ENCODE assay signal across 16 cellular contexts in genomic region chr20:1626528-1627192, GRCh38. TPM values are rescaled to one million over a fixed set of nuclear protein-coding genes. Genes with fewer than 3 reads are reported as not detected.
DNase-seq lines count a peak whose midpoint lies in the region; ATAC-seq and TF ChIP-seq lines count a peak whose summit lies in the region.
"Had no signal": no experiment of that assay in that cellular context is flagged by ENCODE, and none has a peak within 500 bp of the region (broad histone marks: within the 10 kb centered on the region; RNA-seq: fewer than 3 reads in every experiment).

No MANE protein-coding gene starts in this region.

- H2AFZ ChIP-seq in smooth muscle cell (ENCODE audit: low read depth), result no peak overlapping the region

- no peaks in the 10 kb centered on the region for H3K27me3 Mint-ChIP-seq in CD8-positive, alpha-beta T cell (ENCODE audit: low read depth)
- no peaks in the 10 kb centered on the region for H3K27me3 Mint-ChIP-seq in activated T-helper 1 cell treated with anti-CD3 and anti-CD28 coated beads, Interleukin-12 subunit alpha, Interleukin-12 subunit beta, Interleukin-2, Interleukin-4 antibody, amounts not matched to agents 30 ng/mL and 10 ng/mL and 1 ng/mL, durations not matched to agents 14 hours and 24 hours and 36 hours (ENCODE audit: insufficient read depth)
- H3K27me3 Mint-ChIP-seq in natural killer cell treated with Interleukin-12 subunit alpha and Interleukin-12 subunit beta and Interleukin-15 and Interleukin-18, amount 100 ng/mL, for 72 hours, result peaks cover 0 to 10% of the 10 kb centered on the region in 2 donors

- POLR2A ChIA-PET in CD8-positive, alpha-beta T cell (lab: Charles Lee), result interaction anchor here (1.0 kb wide), 1 partner anchor 105 kb away, joined by 3 read pairs; no protein-coding TSS in a partner anchor

- no peak overlapping the region for H3K4me3 Mint-ChIP-seq in CD8-positive, alpha-beta T cell
- no peak overlapping the region for H3K4me3 Mint-ChIP-seq in activated T-helper 1 cell treated with anti-CD3 and anti-CD28 coated beads, Interleukin-12 subunit alpha, Interleukin-12 subunit beta, Interleukin-2, Interleukin-4 antibody, amounts not matched to agents 30 ng/mL and 10 ng/mL and 1 ng/mL, durations not matched to agents 14 hours and 24 hours and 36 hours
- no peak overlapping the region for H3K4me3 Mint-ChIP-seq in natural killer cell treated with Interleukin-12 subunit alpha and Interleukin-12 subunit beta and Interleukin-15 and Interleukin-18, amount 100 ng/mL, for 72 hours

- H3K36me3 Mint-ChIP-seq in CD8-positive, alpha-beta T cell, result peaks cover 56% of the 10 kb centered on the region
- peaks cover 46% of the 10 kb centered on the region for H3K36me3 Mint-ChIP-seq in activated T-helper 1 cell treated with anti-CD3 and anti-CD28 coated beads, Interleukin-12 subunit alpha, Interleukin-12 subunit beta, Interleukin-2, Interleukin-4 antibody, amounts not matched to agents 30 ng/mL and 10 ng/mL and 1 ng/mL, durations not matched to agents 14 hours and 24 hours and 36 hours (ENCODE audit: low read depth)
- H3K36me3 Mint-ChIP-seq in natural killer cell treated with Interleukin-12 subunit alpha and Interleukin-12 subunit beta and Interleukin-15 and Interleukin-18, amount 100 ng/mL, for 72 hours, result no peaks in the 10 kb centered on the region

- intact Hi-C loops in CD8-positive, alpha-beta T cell (cut with DNase I, micrococcal nuclease), result no loop called here
- intact Hi-C loops in activated T-helper 1 cell treated with anti-CD3 and anti-CD28 coated beads, Interleukin-12 subunit alpha, Interleukin-12 subunit beta, Interleukin-2, Interleukin-4 antibody, amounts not matched to agents 30 ng/mL and 10 ng/mL and 1 ng/mL, durations not matched to agents 14 hours and 24 hours and 36 hours (cut with micrococcal nuclease), result no loop called here

- H3F3A ChIP-seq in smooth muscle cell (ENCODE audit: low read depth), result no peaks in the 10 kb centered on the region

- DNase-seq in CD1c-positive myeloid dendritic cell (ENCODE audit: extremely low spot score) (peak; percentile 52), left kidney (ENCODE audit: low read depth, low spot score) (peak; percentile 0), suprapubic skin (ENCODE audit: low spot score in 2 of 2) (no peak), smooth muscle cell (lab: John Stamatoyannopoulos, UW; ENCODE audit: unreplicated experiment) (no peak)
- no peak for DNase-seq in CD8-positive, alpha-beta T cell
- DNase-seq in activated T-helper 1 cell treated with anti-CD3 and anti-CD28 coated beads, Interleukin-12 subunit alpha, Interleukin-12 subunit beta, Interleukin-2, Interleukin-4 antibody, amounts not matched to agents 30 ng/mL and 10 ng/mL and 1 ng/mL, durations not matched to agents 14 hours and 24 hours and 36 hours (ENCODE audit: low spot score), result no peak
- DNase-seq in natural killer cell treated with Interleukin-12 subunit alpha and Interleukin-12 subunit beta and Interleukin-15 and Interleukin-18, amount 100 ng/mL, for 72 hours (ENCODE audit: low spot score), result no peak
- DNase-seq: DND-41; hypothalamus; NCI-H1092 treated with DMSO at 0.1 percent for 48 hours; NCI-H774; pancreas; RPMI8226; stimulated activated CD4-positive, alpha-beta T cell treated with anti-CD3 and anti-CD28 coated beads, Interleukin-4, amount 100 ng/mL, for 4 hours; transverse colon had no signal

- CTCF ChIA-PET in CD8-positive, alpha-beta T cell (lab: Charles Lee), result interaction anchor here (2.5 kb wide), 1 partner anchor 108 kb away, joined by 8 read pairs; no protein-coding TSS in a partner anchor

- TF ChIP-seq POLR2A in suprapubic skin (IDR thresholded peaks at IDR 0.05), result no peak

- H3K36me3 ChIP-seq in CD8-positive, alpha-beta T cell (ENCODE audit: insufficient read depth, low read length), result peaks cover 12% of the 10 kb centered on the region
- no peaks in the 10 kb centered on the region for H3K36me3 ChIP-seq in suprapubic skin
- no peaks in the 10 kb centered on the region for H3K36me3 ChIP-seq in smooth muscle cell (ENCODE audit: low read depth)
- H3K36me3 ChIP-seq: BLaER1 treated with 17β-estradiol and CSF1 and Interleukin-3, amounts not matched to agents 10 nM and 100 nM; pancreas; transverse colon had no signal

- H3K27me3 ChIP-seq in CD8-positive, alpha-beta T cell (ENCODE audit: insufficient read depth, low read length), result no peaks in the 10 kb centered on the region
- H3K27me3 ChIP-seq in suprapubic skin, result peaks cover 12% of the 10 kb centered on the region
- no peaks in the 10 kb centered on the region for H3K27me3 ChIP-seq in smooth muscle cell (ENCODE audit: low read depth)
- H3K27me3 ChIP-seq: transverse colon had no signal

- peaks cover 59% of the 10 kb centered on the region for H3K4me1 Mint-ChIP-seq in CD8-positive, alpha-beta T cell (ENCODE audit: low read depth)
- H3K4me1 Mint-ChIP-seq in activated T-helper 1 cell treated with anti-CD3 and anti-CD28 coated beads, Interleukin-12 subunit alpha, Interleukin-12 subunit beta, Interleukin-2, Interleukin-4 antibody, amounts not matched to agents 30 ng/mL and 10 ng/mL and 1 ng/mL, durations not matched to agents 14 hours and 24 hours and 36 hours (ENCODE audit: low read depth), result peaks cover 68% of the 10 kb centered on the region
- peaks cover 17 to 24% of the 10 kb centered on the region in 2 donors for H3K4me1 Mint-ChIP-seq in natural killer cell treated with Interleukin-12 subunit alpha and Interleukin-12 subunit beta and Interleukin-15 and Interleukin-18, amount 100 ng/mL, for 72 hours (ENCODE audit: low read depth in 2 of 2)

- H3K4me3 ChIP-seq in CD8-positive, alpha-beta T cell (ENCODE audit: low read depth, low read length), result no peak overlapping the region
- no peak overlapping the region for H3K4me3 ChIP-seq in suprapubic skin
- H3K4me3 ChIP-seq in smooth muscle cell, result no peak overlapping the region
- H3K4me3 ChIP-seq: BLaER1 treated with 17β-estradiol and CSF1 and Interleukin-3, amounts not matched to agents 10 nM and 100 nM; pancreas; transverse colon had no signal

- no peak for TF ChIP-seq CTCF in CD8-positive, alpha-beta T cell (IDR thresholded peaks at IDR 0.05)
- no peak for TF ChIP-seq CTCF in suprapubic skin (IDR thresholded peaks at IDR 0.05)
- TF ChIP-seq CTCF in smooth muscle cell (IDR thresholded peaks at IDR 0.05; ENCODE audit: borderline replicate concordance, insufficient read depth, poor library complexity, severe bottlenecking), result no peak

- no peaks in the 10 kb centered on the region for H3K79me2 ChIP-seq in smooth muscle cell (ENCODE audit: low read depth)

- H3K27ac ChIP-seq in CD8-positive, alpha-beta T cell (ENCODE audit: low read depth, low read length), result no peak overlapping the region
- no peak overlapping the region for H3K27ac ChIP-seq in suprapubic skin
- H3K27ac ChIP-seq in smooth muscle cell (ENCODE audit: low read depth), result no peak overlapping the region
- H3K27ac ChIP-seq: BLaER1 treated with 17β-estradiol and CSF1 and Interleukin-3, amounts not matched to agents 10 nM and 100 nM; pancreas; transverse colon had no signal

- H4K20me1 ChIP-seq in smooth muscle cell (ENCODE audit: low read depth), result no peaks in the 10 kb centered on the region
- H4K20me1 ChIP-seq: BLaER1 treated with 17β-estradiol and CSF1 and Interleukin-3, amounts not matched to agents 10 nM and 100 nM had no signal

- H3K9ac ChIP-seq in smooth muscle cell (ENCODE audit: low read depth), result no peak overlapping the region

- H3K9me3 ChIP-seq in CD8-positive, alpha-beta T cell (ENCODE audit: low read length), result no peaks in the 10 kb centered on the region
- H3K9me3 ChIP-seq in suprapubic skin (no peaks in the 10 kb centered on the region), smooth muscle cell (replicated peaks; ENCODE audit: low read depth) (no peaks in the 10 kb centered on the region)
- H3K9me3 ChIP-seq: BLaER1 treated with 17β-estradiol and CSF1 and Interleukin-3, amounts not matched to agents 10 nM and 100 nM; pancreas; transverse colon had no signal

- WGBS in suprapubic skin, result 93% methylated on average over 2 of the region's 3 CpGs
- WGBS in smooth muscle cell (ENCODE audit: low lambda C conversion rate), result 89% methylated on average over 3 of the region's 3 CpGs

- H3K9me3 Mint-ChIP-seq in CD8-positive, alpha-beta T cell, result no peaks in the 10 kb centered on the region
- no peaks in the 10 kb centered on the region for H3K9me3 Mint-ChIP-seq in activated T-helper 1 cell treated with anti-CD3 and anti-CD28 coated beads, Interleukin-12 subunit alpha, Interleukin-12 subunit beta, Interleukin-2, Interleukin-4 antibody, amounts not matched to agents 30 ng/mL and 10 ng/mL and 1 ng/mL, durations not matched to agents 14 hours and 24 hours and 36 hours
- H3K9me3 Mint-ChIP-seq in natural killer cell treated with Interleukin-12 subunit alpha and Interleukin-12 subunit beta and Interleukin-15 and Interleukin-18, amount 100 ng/mL, for 72 hours, result no peaks in the 10 kb centered on the region

- peak overlapping the region; percentile 89 for H3K27ac Mint-ChIP-seq in CD8-positive, alpha-beta T cell
- H3K27ac Mint-ChIP-seq in activated T-helper 1 cell treated with anti-CD3 and anti-CD28 coated beads, Interleukin-12 subunit alpha, Interleukin-12 subunit beta, Interleukin-2, Interleukin-4 antibody, amounts not matched to agents 30 ng/mL and 10 ng/mL and 1 ng/mL, durations not matched to agents 14 hours and 24 hours and 36 hours, result peak overlapping the region; percentile 67
- no peak overlapping the region for H3K27ac Mint-ChIP-seq in natural killer cell treated with Interleukin-12 subunit alpha and Interleukin-12 subunit beta and Interleukin-15 and Interleukin-18, amount 100 ng/mL, for 72 hours

- TF ChIP-seq EP300 in suprapubic skin (IDR thresholded peaks at IDR 0.05), result no peak

- no peak overlapping the region for H3K4me2 ChIP-seq in smooth muscle cell

- H3K4me1 ChIP-seq in CD8-positive, alpha-beta T cell (ENCODE audit: insufficient read depth, low read length), result peaks cover 33% of the 10 kb centered on the region
- no peaks in the 10 kb centered on the region for H3K4me1 ChIP-seq in suprapubic skin
- no peaks in the 10 kb centered on the region for H3K4me1 ChIP-seq in smooth muscle cell (ENCODE audit: low read depth)
- H3K4me1 ChIP-seq: pancreas had no signal

- ATAC-seq in CD8-positive, alpha-beta T cell, result no peak
- no peak for ATAC-seq in natural killer cell treated with Interleukin-12 subunit alpha and Interleukin-12 subunit beta and Interleukin-15 and Interleukin-18, amount 100 ng/mL, for 72 hours
- ATAC-seq: pancreas had no signal

RNA-seq across cellular contexts. Expression of gene SIRPB1, which starts 6.9 kb away (rescaled TPM):
- 1 to 10 TPM; 3.1 to 3.9 TPM for total RNA-seq in CD8-positive, alpha-beta T cell
- total RNA-seq in activated T-helper 1 cell treated with anti-CD3 and anti-CD28 coated beads, Interleukin-12 subunit alpha, Interleukin-12 subunit beta, Interleukin-2, Interleukin-4 antibody, amounts not matched to agents 30 ng/mL and 10 ng/mL and 1 ng/mL, durations not matched to agents 14 hours and 24 hours and 36 hours, result 1.6 and 3.3 TPM in 2 replicates
- total RNA-seq in suprapubic skin, result 1 to 10 TPM in 2 of 4 donors, under 1 TPM in 1, not detected in 1; 0.38 to 3.3 (median 1.0) TPM
- total RNA-seq in smooth muscle cell, result 0.18 and 0.49 TPM in 2 replicates
- polyA plus RNA-seq in smooth muscle cell, result 0.61 and 1.3 TPM in 2 replicates
- 1 to 10 TPM in 1 of 2 donors, not detected in 1; 2.7 TPM for total RNA-seq in natural killer cell treated with Interleukin-12 subunit alpha and Interleukin-12 subunit beta and Interleukin-15 and Interleukin-18, amount 100 ng/mL, for 72 hours

RNA-seq across cellular contexts. Expression of gene SIRPG, which starts 30.9 kb away (rescaled TPM):
- total RNA-seq in CD8-positive, alpha-beta T cell, result 10 to 100 TPM; 17.1 to 17.6 TPM
- total RNA-seq in activated T-helper 1 cell treated with anti-CD3 and anti-CD28 coated beads, Interleukin-12 subunit alpha, Interleukin-12 subunit beta, Interleukin-2, Interleukin-4 antibody, amounts not matched to agents 30 ng/mL and 10 ng/mL and 1 ng/mL, durations not matched to agents 14 hours and 24 hours and 36 hours, result 31.8 and 34.6 TPM in 2 replicates
- total RNA-seq in suprapubic skin (not detected), smooth muscle cell (not detected in 2 replicates)
- not detected in 2 replicates for polyA plus RNA-seq in smooth muscle cell
- total RNA-seq in natural killer cell treated with Interleukin-12 subunit alpha and Interleukin-12 subunit beta and Interleukin-15 and Interleukin-18, amount 100 ng/mL, for 72 hours, result 1 to 10 TPM; 1.3 to 2.4 TPM

Comparison
In these comparisons a context has a peak if more than half of its experiments do, and no peak if none do; other contexts are left out.
1. DNase-seq: peak in CD1c-positive myeloid dendritic cell (single experiment) and left kidney (single experiment); none in CD8-positive, alpha-beta T cell (0 of 7), activated T-helper 1 cell treated with anti-CD3 and anti-CD28 coated beads, Interleukin-12 subunit alpha, Interleukin-12 subunit beta, Interleukin-2, Interleukin-4 antibody, amounts not matched to agents 30 ng/mL and 10 ng/mL and 1 ng/mL, durations not matched to agents 14 hours and 24 hours and 36 hours (single experiment), suprapubic skin (0 of 2), smooth muscle cell (single experiment) and natural killer cell treated with Interleukin-12 subunit alpha and Interleukin-12 subunit beta and Interleukin-15 and Interleukin-18, amount 100 ng/mL, for 72 hours (single experiment).
2. H3K27ac Mint-ChIP-seq: peak in CD8-positive, alpha-beta T cell (single experiment) and activated T-helper 1 cell treated with anti-CD3 and anti-CD28 coated beads, Interleukin-12 subunit alpha, Interleukin-12 subunit beta, Interleukin-2, Interleukin-4 antibody, amounts not matched to agents 30 ng/mL and 10 ng/mL and 1 ng/mL, durations not matched to agents 14 hours and 24 hours and 36 hours (single experiment); none in natural killer cell treated with Interleukin-12 subunit alpha and Interleukin-12 subunit beta and Interleukin-15 and Interleukin-18, amount 100 ng/mL, for 72 hours (0 of 2).